8 cellular contexts compared by ENCODE assay signal in genomic region chr6:166275714-166276166, GRCh38. TPM values are rescaled to one million over a fixed set of nuclear protein-coding genes. Genes with fewer than 3 reads are reported as not detected.
DNase-seq lines count a peak whose midpoint lies in the region; ATAC-seq, FAIRE-seq and TF ChIP-seq lines count a peak whose summit lies in the region.

No MANE protein-coding gene starts in this region.

- H3K4me3 ChIP-seq in HL-60 (replicated peaks; ENCODE audit: insufficient read depth, low read length) (no peak overlapping the region), SJCRH30 (no peak overlapping the region), trophoblast cell (ENCODE audit: low read depth, low read length) (no peak overlapping the region), upper lobe of right lung (no peak overlapping the region)

- H2BK12ac ChIP-seq in trophoblast cell (ENCODE audit: low read length) = no peak overlapping the region

- H4K91ac ChIP-seq in trophoblast cell (ENCODE audit: low read depth, low read length) = no peak overlapping the region

- intact Hi-C loops in upper lobe of right lung (cut with DNase I) = loop anchor here (10.0 kb wide), 1 partner anchor 119 kb away; no protein-coding TSS in a partner anchor

- H3K27ac ChIP-seq in HL-60 (replicated peaks) = no peak overlapping the region
- no peak overlapping the region for H3K27ac ChIP-seq in SJCRH30
- no peak overlapping the region for H3K27ac ChIP-seq in trophoblast cell (ENCODE audit: low read depth, low read length)
- no peak overlapping the region for H3K27ac ChIP-seq in upper lobe of right lung

- H3K23ac ChIP-seq in trophoblast cell (ENCODE audit: low read length) = no peak overlapping the region

- H3K79me1 ChIP-seq in trophoblast cell (ENCODE audit: low read length) = no peaks in the 10 kb centered on the region

- H3K36me3 ChIP-seq in SJCRH30 (no peaks in the 10 kb centered on the region), trophoblast cell (ENCODE audit: control insufficient read depth in 1 of 2, insufficient read depth in 2 of 2, low read length in 2 of 2) (no peaks in the 10 kb centered on the region), upper lobe of right lung (no peaks in the 10 kb centered on the region)

- H3K18ac ChIP-seq in trophoblast cell (ENCODE audit: low read length) = no peak overlapping the region

- H3K4me2 ChIP-seq in trophoblast cell (ENCODE audit: low read length) = no peak overlapping the region

- no peaks in the 10 kb centered on the region for H3K79me2 ChIP-seq in trophoblast cell (ENCODE audit: control insufficient read depth, insufficient read depth, low read length, poor library complexity)

- FAIRE-seq in frontal cortex (lab: Jason Lieb, UNC) = no peak

- WGBS in trophoblast cell (ENCODE audit: extremely low coverage, insufficient coverage, insufficient read length) = no CpG with 5 or more reads among the region's 21 CpGs

- H3K9ac ChIP-seq in trophoblast cell (ENCODE audit: low read length) = no peak overlapping the region

- H3K27me3 ChIP-seq in HL-60 (ENCODE audit: insufficient read depth, poor library complexity, severe bottlenecking) = no peaks in the 10 kb centered on the region
- H3K27me3 ChIP-seq in SJCRH30 = no peaks in the 10 kb centered on the region; the same call in 1 of the 2 replicates
- no peaks in the 10 kb centered on the region for H3K27me3 ChIP-seq in trophoblast cell (ENCODE audit: insufficient read depth, low read length)
- H3K27me3 ChIP-seq in upper lobe of right lung = peaks cover 10% of the 10 kb centered on the region

- TF ChIP-seq CTCF in HL-60 (IDR thresholded peaks at IDR 0.05; ENCODE audit: insufficient read depth, low read length) (peak; percentile 62), upper lobe of right lung (IDR thresholded peaks at IDR 0.05) (peak; percentile 99)

- H3K4ac ChIP-seq in trophoblast cell (ENCODE audit: low read depth, low read length) = no peak overlapping the region

- ATAC-seq in GM21367 (IDR thresholded peaks at IDR 0.05; ENCODE audit: unreplicated experiment) (peak; percentile 69), upper lobe of right lung (peak; percentile 96)

- no peak overlapping the region for H3K14ac ChIP-seq in trophoblast cell (ENCODE audit: low read length)

- no peak overlapping the region for H2AFZ ChIP-seq in trophoblast cell (ENCODE audit: insufficient read depth, low read length, poor library complexity)

- H2AK5ac ChIP-seq in trophoblast cell (ENCODE audit: low read length) = no peak overlapping the region

- H2BK120ac ChIP-seq in trophoblast cell (ENCODE audit: insufficient read depth, low read length, poor library complexity) = no peak overlapping the region

- no peaks in the 10 kb centered on the region for H3K9me3 ChIP-seq in SJCRH30 (replicated peaks)
- no peaks in the 10 kb centered on the region for H3K9me3 ChIP-seq in trophoblast cell (ENCODE audit: insufficient read depth, low read depth, low read length)
- H3K9me3 ChIP-seq in upper lobe of right lung = no peaks in the 10 kb centered on the region

- no peaks in the 10 kb centered on the region for H3K4me1 ChIP-seq in SJCRH30
- no peaks in the 10 kb centered on the region for H3K4me1 ChIP-seq in trophoblast cell (ENCODE audit: control insufficient read depth in 1 of 2, insufficient read depth in 2 of 2, low read length in 2 of 2)
- peaks cover 6% of the 10 kb centered on the region for H3K4me1 ChIP-seq in upper lobe of right lung

- no peak overlapping the region for H2BK5ac ChIP-seq in trophoblast cell (ENCODE audit: low read depth, low read length, poor library complexity)

- no peak overlapping the region for H4K12ac ChIP-seq in trophoblast cell (ENCODE audit: low read depth, low read length)

- no peak overlapping the region for H4K8ac ChIP-seq in trophoblast cell (ENCODE audit: low read depth, low read length)

- DNase-seq in DMS79 treated with DMSO at 0.1 percent for 48 hours (lab: John Stamatoyannopoulos, UW) = peak; percentile 63
- peak in 1 of 2 experiments; percentile 69 for DNase-seq in HL-60 (ENCODE audit: low read depth in 1 of 2, low spot score in 1 of 2)
- DNase-seq in SJCRH30 = peak; percentile 53 to 74
- DNase-seq in activated gamma-delta T cell (lab: John Stamatoyannopoulos, UW) = peak; percentile 55
- peak; percentile 67 to 80 for DNase-seq in frontal cortex (ENCODE audit: low spot score in 2 of 2)
- DNase-seq in trophoblast cell = peak; percentile 37 to 74
- DNase-seq in upper lobe of right lung = peak; percentile 86

RNA-seq across cellular contexts. Expression of gene PRR18, which starts 32.5 kb away (rescaled TPM):
- total RNA-seq in SJCRH30 (2014; rRNA removed; shearing (Covaris generic)) = 0.33 and 0.47 TPM in 2 replicates
- total RNA-seq in frontal cortex (under 0.01 TPM), upper lobe of right lung (not detected)
- 0.04 TPM in 1 of 2 replicates, not detected in the other for polyA plus RNA-seq in trophoblast cell (2013)
